ENCODE assay signal across 17 cellular contexts in the genomic region with DNA sequence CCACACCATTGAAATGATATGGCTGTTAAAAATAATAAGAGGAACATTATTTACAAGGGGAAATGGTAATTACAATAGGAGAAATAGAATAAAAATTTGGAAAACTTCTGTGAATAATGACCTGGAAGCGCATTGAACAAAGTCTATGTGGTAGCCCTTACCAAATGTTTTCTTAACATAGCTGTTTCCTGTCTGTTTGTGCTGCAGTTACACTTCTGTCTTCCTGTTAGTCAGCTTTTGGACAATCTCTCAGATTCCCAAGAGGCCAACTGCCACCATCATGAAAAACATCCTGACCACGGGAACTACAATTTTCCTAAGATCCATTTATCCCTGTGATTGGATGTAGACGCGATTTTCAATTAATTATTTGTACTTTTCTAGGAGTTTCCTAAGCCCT.
DNase-seq lines count a peak whose midpoint lies in the region; ATAC-seq lines count a peak whose summit lies in the region.
"Had no signal": no experiment of that assay in that cellular context is flagged by ENCODE, and none has a peak within 500 bp of the region (broad histone marks: within the 10 kb centered on the region; RNA-seq: fewer than 3 reads in every experiment).

No MANE protein-coding gene starts in this region.

- H3K4me1 Mint-ChIP-seq in activated CD4-positive, alpha-beta memory T cell treated with anti-CD3 and anti-CD28 coated beads for 36 hours (ENCODE audit: low read depth) = no peaks in the 10 kb centered on the region
- H3K4me1 Mint-ChIP-seq: neural progenitor cell had no signal

- CTCF ChIA-PET in activated CD4-positive, alpha-beta memory T cell treated with anti-CD3 and anti-CD28 coated beads for 36 hours (lab: Charles Lee) = no interaction called here

- H3K36me3 ChIP-seq in adipocyte (ENCODE audit: control insufficient read depth, insufficient read depth, low read length, severe bottlenecking) = no peaks in the 10 kb centered on the region
- H3K36me3 ChIP-seq: heart right ventricle, left lung, neural progenitor cell, thoracic aorta had no signal

- no peaks in the 10 kb centered on the region for H3K27me3 Mint-ChIP-seq in activated CD4-positive, alpha-beta memory T cell treated with anti-CD3 and anti-CD28 coated beads for 36 hours

- no peaks in the 10 kb centered on the region for H3K9me3 ChIP-seq in adipocyte (ENCODE audit: control insufficient read depth, low read length)
- H3K9me3 ChIP-seq: heart right ventricle, left lung, thoracic aorta had no signal

- ATAC-seq in HG03571 (IDR thresholded peaks at IDR 0.05; ENCODE audit: unreplicated experiment) = no peak
- ATAC-seq: activated T-cell treated with anti-CD3 and anti-CD28 coated beads, Interleukin-2, amount 50 U/mL, for 4 hours; GM12878; left lung had no signal

- peak overlapping the region; percentile 6 for H3K4me3 ChIP-seq in adipocyte (ENCODE audit: low read length)
- H3K4me3 ChIP-seq: GM12878, heart right ventricle, left lung, neural progenitor cell, thoracic aorta had no signal

- no peak overlapping the region for H3K4me3 Mint-ChIP-seq in activated CD4-positive, alpha-beta memory T cell treated with anti-CD3 and anti-CD28 coated beads for 36 hours
- H3K4me3 Mint-ChIP-seq: activated T-cell treated with anti-CD3 and anti-CD28 coated beads, Interleukin-2, amount 50 U/mL, for 4 hours; neural progenitor cell had no signal

- DNase-seq in A172 (ENCODE audit: low spot score) (peak; percentile 60), HT1080 (ENCODE audit: low read depth) (peak; percentile 72), adipocyte (ENCODE audit: low read depth) (no peak), iris pigment epithelial cell (ENCODE audit: low read depth) (peak; percentile 74), posterior cingulate gyrus (no peak), NCI-H2196 treated with DMSO at 0.1 percent for 48 hours (lab: John Stamatoyannopoulos, UW; ENCODE audit: unreplicated experiment) (no peak)
- DNase-seq in activated CD4-positive, alpha-beta memory T cell treated with anti-CD3 and anti-CD28 coated beads for 36 hours = no peak
- DNase-seq: activated CD4-positive, alpha-beta T cell treated with anti-CD3 and anti-CD28 coated beads for 48 hours; activated T-cell treated with anti-CD3 and anti-CD28 coated beads, Interleukin-2, amount 50 U/mL, for 4 hours; anterior cingulate cortex; effector CD4-positive, alpha-beta T cell; left lung had no signal

- H3K36me3 Mint-ChIP-seq in activated CD4-positive, alpha-beta memory T cell treated with anti-CD3 and anti-CD28 coated beads for 36 hours = no peaks in the 10 kb centered on the region

- H3K27ac Mint-ChIP-seq in activated CD4-positive, alpha-beta memory T cell treated with anti-CD3 and anti-CD28 coated beads for 36 hours = no peak overlapping the region
- H3K27ac Mint-ChIP-seq: neural progenitor cell had no signal

- no peaks in the 10 kb centered on the region for H3K27me3 ChIP-seq in adipocyte (replicated peaks; ENCODE audit: control insufficient read depth, insufficient read depth, low read length)
- H3K27me3 ChIP-seq: heart right ventricle, left lung, neural progenitor cell had no signal

- H3K4me1 ChIP-seq in adipocyte (ENCODE audit: control insufficient read depth, insufficient read depth, low read length) = peaks cover 18% of the 10 kb centered on the region
- H3K4me1 ChIP-seq: left lung, neural progenitor cell had no signal

- intact Hi-C loops in activated CD4-positive, alpha-beta memory T cell treated with anti-CD3 and anti-CD28 coated beads for 36 hours (cut with micrococcal nuclease) = no loop called here
- intact Hi-C loops in posterior cingulate gyrus (cut with DNase I) = no loop called here

- H3K9me3 Mint-ChIP-seq in activated CD4-positive, alpha-beta memory T cell treated with anti-CD3 and anti-CD28 coated beads for 36 hours = no peaks in the 10 kb centered on the region

- POLR2A ChIA-PET in activated CD4-positive, alpha-beta memory T cell treated with anti-CD3 and anti-CD28 coated beads for 36 hours (lab: Charles Lee) = no interaction called here

- no peak overlapping the region for H3K9ac ChIP-seq in adipocyte (ENCODE audit: low read length)
- H3K9ac ChIP-seq: neural progenitor cell had no signal

Comparison
In these comparisons a context has a peak if more than half of its experiments do, and no peak if none do; other contexts are left out.
1. DNase-seq: peak in A172 (single experiment), HT1080 (single experiment) and iris pigment epithelial cell (single experiment); none in adipocyte (single experiment), activated CD4-positive, alpha-beta memory T cell treated with anti-CD3 and anti-CD28 coated beads for 36 hours (single experiment), posterior cingulate gyrus (0 of 10) and NCI-H2196 treated with DMSO at 0.1 percent for 48 hours (single experiment).